ENCODE assay signal across 8 cellular contexts in genomic region chr1:236142358-236143103, GRCh38. TPM values are rescaled to one million over a fixed set of nuclear protein-coding genes. Genes with fewer than 3 reads are reported as not detected.
A peak's percentile ranks its signal among the peaks of the same experiment; 100 is the strongest.
DNase-seq lines count a peak whose midpoint lies in the region; ATAC-seq, FAIRE-seq and TF ChIP-seq lines count a peak whose summit lies in the region.

GPR137B (plus strand) TSS chr1:236142539; CDS start chr1:236142623, 84 bp downstream.

- ATAC-seq in GM21529 (IDR thresholded peaks at IDR 0.05; ENCODE audit: unreplicated experiment), result peak; percentile 60
- no peak for ATAC-seq in K562

- no peak for TF ChIP-seq CTCF in K562 (IDR thresholded peaks at IDR 0.05 in 2 of 3, conservative IDR thresholded peaks at IDR 0.05 in 1 of 3; ENCODE audit: insufficient read depth in 2 of 3, low read depth in 1 of 3, low read length in 3 of 3)

- no TSS peak for BruUV-seq in K562 (replicated peaks; lab: Mats Ljungman, UMichigan)

- peak within 1 kb of the TSS; percentile 73; the same call in 1 of the 2 replicates for H2AFZ ChIP-seq in K562 (ENCODE audit: low read depth, low read length)

- H3K27ac ChIP-seq in K562 (ENCODE audit: extremely low read depth, low read depth, low read length), result no peak within 1 kb of the TSS

- H3K4me3 ChIP-seq in K562 (peak within 1 kb of the TSS; percentile 38), iPS-15b (ENCODE audit: low read depth, low read length) (peak within 1 kb of the TSS; percentile 65), skeletal muscle cell (ENCODE audit: low read depth, low read length) (peak within 1 kb of the TSS; percentile 80)

- CTCF ChIA-PET in K562 (lab: Yijun Ruan, JAX; ENCODE audit: low intra/inter-chr PET ratio), result no interaction called here

- H3K9me1 ChIP-seq in K562 (ENCODE audit: control insufficient read depth, insufficient read depth, low read length), result no peaks in the 10 kb centered on the region

- POLR2A ChIA-PET in K562 (lab: Yijun Ruan, JAX), result interaction anchor here (0.6 to 2.2 kb wide), 2 partner anchors 9 to 438 kb away, joined by 5 to 11 read pairs; no protein-coding TSS in a partner anchor

- no peak for TF ChIP-seq RAD21 in Ishikawa (IDR thresholded peaks at IDR 0.05; ENCODE audit: low read depth)
- TF ChIP-seq RAD21 in K562 (CRISPR knock-in tag; conservative IDR thresholded peaks at IDR 0.05 in 1 of 2, IDR thresholded peaks at IDR 0.05 in 1 of 2), result no peak

- no peaks in the 10 kb centered on the region for H3K79me2 ChIP-seq in K562 (ENCODE audit: control insufficient read depth, insufficient read depth, low read length)

- H3K4me1 ChIP-seq in K562 (replicated peaks in 1 of 2; ENCODE audit: control insufficient read depth in 2 of 2, insufficient read depth in 2 of 2, low read length in 2 of 2) (peaks cover 0 to 15% of the 10 kb centered on the region in 2 experiments; a peak in 2 of 5 replicates), iPS-15b (ENCODE audit: control insufficient read depth, insufficient read depth, low read length) (peaks cover 2% of the 10 kb centered on the region)

- 0 out of 2 replicates have a peak, but pooled peaks cover 5% of the 10 kb centered on the region for H4K20me1 ChIP-seq in K562 (replicated peaks; ENCODE audit: control insufficient read depth, insufficient read depth, low read length)

- FAIRE-seq in K562 (lab: Jason Lieb, UNC), result no peak

- H3K9me3 ChIP-seq in K562 (replicated peaks; ENCODE audit: control insufficient read depth, insufficient read depth, low read depth, low read length) (no peaks in the 10 kb centered on the region), iPS-15b (ENCODE audit: control insufficient read depth, insufficient read depth, low read length) (no peaks in the 10 kb centered on the region)

- 28% methylated on average over 40 of the region's 89 CpGs for WGBS in K562 (ENCODE audit: insufficient coverage, low coverage, missing lambda C conversion rate)

- peak within 1 kb of the TSS in 1 of 2 experiments; percentile 70; a peak in 2 of 4 replicates for H3K9ac ChIP-seq in K562 (ENCODE audit: insufficient read depth in 1 of 2, low read depth in 2 of 2, low read length in 2 of 2)
- peak within 1 kb of the TSS; percentile 5 for H3K9ac ChIP-seq in iPS-15b (ENCODE audit: low read depth, low read length)

- peak within 1 kb of the TSS; percentile 69 for H3K4me2 ChIP-seq in K562 (ENCODE audit: insufficient read depth, low read length)

- DNase-seq in EL (peak; percentile 63), T-helper 9 cell (peak; percentile 23), K562 (ENCODE audit: extremely low read depth in 1 of 4, low spot score in 3 of 4) (peak; percentile 27 to 49 (median 41)), skeletal muscle cell (ENCODE audit: low read depth) (no peak)
- no peak for DNase-seq in NK-92 treated with Interleukin-12 subunit alpha and Interleukin-12 subunit beta, amount 100 ng/mL, for 24 hours (lab: John Stamatoyannopoulos, UW)

- H3K27me3 ChIP-seq in K562 (ENCODE audit: control insufficient read depth in 2 of 2, insufficient read depth in 2 of 2, low read length in 2 of 2) (peaks cover 55 to 72% of the 10 kb centered on the region in 2 experiments), iPS-15b (ENCODE audit: control insufficient read depth, insufficient read depth, low read length) (peaks cover 41% of the 10 kb centered on the region)

- in situ Hi-C loops in K562 (cut with MboI), result no loop called here

- intact Hi-C loops in K562 (cut with micrococcal nuclease), result no loop called here

- TF ChIP-seq EP300 in Ishikawa (IDR thresholded peaks at IDR 0.05; ENCODE audit: borderline replicate concordance), result no peak
- TF ChIP-seq EP300 in K562 (IDR thresholded peaks at IDR 0.05; ENCODE audit: low read length), result no peak

- H3K36me3 ChIP-seq in K562 (ENCODE audit: control insufficient read depth, insufficient read depth, low read length) (no peaks in the 10 kb centered on the region), iPS-15b (ENCODE audit: control insufficient read depth, insufficient read depth, low read length) (no peaks in the 10 kb centered on the region)

- no peak for TF ChIP-seq POLR2A in K562 (conservative IDR thresholded peaks at IDR 0.05)

TF ChIP-seq in Ishikawa, 13 proteins besides CTCF, POLR2A, EP300 and RAD21:
- TF ChIP-seq CREB1 (IDR thresholded peaks at IDR 0.05; ENCODE audit: low read depth) (no peak), FOXM1 (IDR thresholded peaks at IDR 0.05; ENCODE audit: borderline replicate concordance, low read depth) (no peak), CEBPB (IDR thresholded peaks at IDR 0.05) (no peak), TAF1 (IDR thresholded peaks at IDR 0.05; ENCODE audit: low read depth) (0 out of 2 replicates have a peak, but pooled peaks have one; percentile 40), EGR1 (IDR thresholded peaks at IDR 0.05) (peak; percentile 39; the same call in 1 of the 2 replicates), USF1 (IDR thresholded peaks at IDR 0.05) (peak; percentile 79), NFIC (IDR thresholded peaks at IDR 0.05) (no peak)
- TF ChIP-seq, protein P1, sequence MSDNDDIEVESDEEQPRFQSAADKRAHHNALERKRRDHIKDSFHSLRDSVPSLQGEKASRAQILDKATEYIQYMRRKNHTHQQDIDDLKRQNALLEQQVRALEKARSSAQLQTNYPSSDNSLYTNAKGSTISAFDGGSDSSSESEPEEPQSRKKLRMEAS (IDR thresholded peaks at IDR 0.05), result peak; percentile 57; the same call in 1 of the 2 replicates

TF ChIP-seq in K562, 482 proteins besides CTCF, POLR2A, EP300 and RAD21 (continues in another document):
- TF ChIP-seq CXXC5 (CRISPR knock-in tag; IDR thresholded peaks at IDR 0.05) (peak; percentile 19; the same call in 1 of the 2 replicates), ZBTB7A (IDR thresholded peaks at IDR 0.05; ENCODE audit: borderline replicate concordance, control insufficient read depth, low read depth, low read length) (peak; percentile 69; the same call in 1 of the 2 replicates), PML (IDR thresholded peaks at IDR 0.05; ENCODE audit: low read length) (no peak), VEZF1 (CRISPR knock-in tag; IDR thresholded peaks at IDR 0.05) (0 out of 2 replicates have a peak, but pooled peaks have one; percentile 56), EGR1 (conservative IDR thresholded peaks at IDR 0.05) (0 out of 2 replicates have a peak, but pooled peaks have one; percentile 36), POLR2G (IDR thresholded peaks at IDR 0.05; ENCODE audit: low read depth, low read length) (0 out of 2 replicates have a peak, but pooled peaks have one; percentile 26), L3MBTL2 (IDR thresholded peaks at IDR 0.05) (peak; percentile 17; the same call in 1 of the 2 replicates), SPI1 (IDR thresholded peaks at IDR 0.05; ENCODE audit: borderline replicate concordance, low read depth, low read length) (peak; percentile 55; the same call in 1 of the 2 replicates)
- TF ChIP-seq, protein P2, sequence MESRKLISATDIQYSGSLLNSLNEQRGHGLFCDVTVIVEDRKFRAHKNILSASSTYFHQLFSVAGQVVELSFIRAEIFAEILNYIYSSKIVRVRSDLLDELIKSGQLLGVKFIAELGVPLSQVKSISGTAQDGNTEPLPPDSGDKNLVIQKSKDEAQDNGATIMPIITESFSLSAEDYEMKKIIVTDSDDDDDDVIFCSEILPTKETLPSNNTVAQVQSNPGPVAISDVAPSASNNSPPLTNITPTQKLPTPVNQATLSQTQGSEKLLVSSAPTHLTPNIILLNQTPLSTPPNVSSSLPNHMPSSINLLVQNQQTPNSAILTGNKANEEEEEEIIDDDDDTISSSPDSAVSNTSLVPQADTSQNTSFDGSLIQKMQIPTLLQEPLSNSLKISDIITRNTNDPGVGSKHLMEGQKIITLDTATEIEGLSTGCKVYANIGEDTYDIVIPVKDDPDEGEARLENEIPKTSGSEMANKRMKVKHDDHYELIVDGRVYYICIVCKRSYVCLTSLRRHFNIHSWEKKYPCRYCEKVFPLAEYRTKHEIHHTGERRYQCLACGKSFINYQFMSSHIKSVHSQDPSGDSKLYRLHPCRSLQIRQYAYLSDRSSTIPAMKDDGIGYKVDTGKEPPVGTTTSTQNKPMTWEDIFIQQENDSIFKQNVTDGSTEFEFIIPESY (CRISPR knock-in tag; IDR thresholded peaks at IDR 0.05), result no peak; the same call in 1 of the 2 replicates

RNA-seq across cellular contexts. Expression of gene GPR137B, which starts in this region (rescaled TPM):
- 0.28 and 0.65 TPM in 2 replicates for total RNA-seq in K562 (2011; cell fraction: chromatin; rRNA removed; ENCODE audit: low replicate concordance)
- total RNA-seq in K562 (2011; cell fraction: nucleolus; rRNA removed), result 0.17 and 0.79 TPM in 2 replicates
- total RNA-seq in K562 (2011; cell fraction: nucleoplasm; rRNA removed), result 0.22 and 2.1 TPM in 2 replicates
- total RNA-seq in K562 (2014; rRNA removed) (0.36 and 0.94 TPM in 2 replicates), K562 (2014; rRNA removed; fragmentation: Illumina TruSeq; extraction: Trizol) (0.70 and 0.76 TPM in 2 replicates), K562 (2015; rRNA removed; fragmentation: Illumina TruSeq; extraction: Trizol) (0.75 and 0.87 TPM in 2 replicates), K562 (2021) (0.49 and 0.62 TPM in 2 replicates)
- polyA plus RNA-seq in K562 (2011; rRNA removed) (0.04 and 0.28 TPM in 2 replicates), K562 (2014; fragmentation: Illumina TruSeq; extraction: Trizol) (1.0 and 1.1 TPM in 2 replicates), K562 (2014; fragmentation: Nextera tagmentation; extraction: Ambion mirVana) (under 1 TPM; 0.14 to 0.35 TPM), K562 (2014; rRNA removed) (0.49 and 0.62 TPM in 2 replicates)
- polyA plus RNA-seq in K562 (2011; cell fraction: cytosol; rRNA removed), result 0.07 and 0.19 TPM in 2 replicates
- 0.30 and 0.60 TPM in 2 replicates for polyA plus RNA-seq in K562 (2011; cell fraction: nucleus; rRNA removed)
- 0.78 and 1.8 TPM in 2 replicates for polyA plus RNA-seq in K562 (2012)
- 0.27 TPM in 1 of 2 replicates, not detected in the other for polyA minus RNA-seq in K562 (2011; rRNA and poly(A)+ RNA removed)
- polyA minus RNA-seq in K562 (2011; cell fraction: cytosol; rRNA and poly(A)+ RNA removed), result not detected in 2 replicates
- polyA minus RNA-seq in K562 (2011; cell fraction: nucleus; rRNA and poly(A)+ RNA removed), result 0.13 TPM in 1 of 2 replicates, not detected in the other

Comparison
In these comparisons a context has a peak if more than half of its experiments do, and no peak if none do; other contexts are left out.
1. DNase-seq: peak in EL (single experiment), T-helper 9 cell (single experiment) and K562 (4 of 4); none in skeletal muscle cell (single experiment) and NK-92 treated with Interleukin-12 subunit alpha and Interleukin-12 subunit beta, amount 100 ng/mL, for 24 hours (single experiment).
2. Peak in every context shown above with its lines, with median percentiles within 50 percentile points of each other: H3K4me3 ChIP-seq.